ENCODE assay signal across 26 cellular contexts in genomic region chr10:1573334-1573969, GRCh38.
"Had no signal": no experiment of that assay in that cellular context is flagged by ENCODE, and none has a peak within 500 bp of the region (broad histone marks: within the 10 kb centered on the region; RNA-seq: fewer than 3 reads in every experiment).

No MANE protein-coding gene starts in this region.

- H3K4me3 ChIP-seq: colonic mucosa, dorsolateral prefrontal cortex, gastrocnemius medialis, hepatocyte, pancreas, right atrium auricular region had no signal

- H3K4me1 ChIP-seq: colonic mucosa, gastrocnemius medialis, pancreas, right atrium auricular region had no signal

- H3K79me2 ChIP-seq: hepatocyte had no signal

- H3K9me3 Mint-ChIP-seq: activated CD4-positive, alpha-beta memory T cell treated with anti-CD3 and anti-CD28 coated beads for 36 hours; activated naive CD4-positive, alpha-beta T cell treated with anti-CD3 and anti-CD28 coated beads, Interleukin-2, amount 50 U/mL, for 24 hours; stimulated activated naive CD8-positive, alpha-beta T cell treated with anti-CD3 and anti-CD28 coated beads, Interleukin-15, Interleukin-2, amounts not matched to agents 100 ng/mL and 50 ng/mL, for 24 hours; T-helper 1 cell treated with Interleukin-12 subunit alpha and Interleukin-12 subunit beta and Interleukin-4 antibody, amounts not matched to agents 30 μg/mL and 1 μg/mL, for 36 hours had no signal

- H2AFZ ChIP-seq: hepatocyte had no signal

- H3K4me1 Mint-ChIP-seq: activated CD4-positive, alpha-beta T cell treated with anti-CD3 and anti-CD28 coated beads, Interleukin-2, amount 10 ng/mL, durations not matched to agents 24 days and 14 days; activated naive CD4-positive, alpha-beta T cell treated with anti-CD3 and anti-CD28 coated beads, Interleukin-2, amount 50 U/mL, for 24 hours; naive thymus-derived CD4-positive, alpha-beta T cell had no signal

- H3K27ac ChIP-seq: colonic mucosa, gastrocnemius medialis, hepatocyte, pancreas, right atrium auricular region, WERI-Rb-1 had no signal

- ATAC-seq: gastrocnemius medialis; left colon; naive thymus-derived CD4-positive, alpha-beta T cell; pancreas had no signal

- H3K27ac Mint-ChIP-seq: activated CD4-positive, alpha-beta memory T cell treated with anti-CD3 and anti-CD28 coated beads for 36 hours; activated CD4-positive, alpha-beta T cell treated with anti-CD3 and anti-CD28 coated beads, Interleukin-2, amount 10 ng/mL, durations not matched to agents 24 days and 14 days; activated naive CD4-positive, alpha-beta T cell treated with anti-CD3 and anti-CD28 coated beads, Interleukin-2, amount 50 U/mL, for 24 hours; activated T-cell treated with anti-CD3 and anti-CD28 coated beads, Interleukin-2, amount 50 U/mL, for 24 hours; naive thymus-derived CD4-positive, alpha-beta T cell; stimulated activated naive CD8-positive, alpha-beta T cell treated with anti-CD3 and anti-CD28 coated beads, Interleukin-15, Interleukin-2, amounts not matched to agents 100 ng/mL and 50 ng/mL, for 24 hours; T-helper 1 cell treated with Interleukin-12 subunit alpha and Interleukin-12 subunit beta and Interleukin-4 antibody, amounts not matched to agents 30 μg/mL and 1 μg/mL, for 36 hours had no signal

- H3K4me2 ChIP-seq: hepatocyte had no signal

- H3K9me3 ChIP-seq: colonic mucosa, gastrocnemius medialis, pancreas, right atrium auricular region had no signal

- H3K27me3 Mint-ChIP-seq: activated CD4-positive, alpha-beta T cell treated with anti-CD3 and anti-CD28 coated beads, Interleukin-2, amount 10 ng/mL, durations not matched to agents 24 days and 14 days had no signal

- H3K27me3 ChIP-seq: colonic mucosa, gastrocnemius medialis, pancreas, right atrium auricular region had no signal

- H3K4me3 Mint-ChIP-seq: activated CD4-positive, alpha-beta memory T cell treated with anti-CD3 and anti-CD28 coated beads for 36 hours; activated CD4-positive, alpha-beta T cell treated with anti-CD3 and anti-CD28 coated beads, Interleukin-2, amount 10 ng/mL, durations not matched to agents 24 days and 14 days; activated naive CD4-positive, alpha-beta T cell treated with anti-CD3 and anti-CD28 coated beads, Interleukin-2, amount 50 U/mL, for 24 hours; activated T-cell treated with anti-CD3 and anti-CD28 coated beads, Interleukin-2, amount 50 U/mL, for 24 hours; naive thymus-derived CD4-positive, alpha-beta T cell; stimulated activated naive CD8-positive, alpha-beta T cell treated with anti-CD3 and anti-CD28 coated beads, Interleukin-15, Interleukin-2, amounts not matched to agents 100 ng/mL and 50 ng/mL, for 24 hours; T-helper 1 cell treated with Interleukin-12 subunit alpha and Interleukin-12 subunit beta and Interleukin-4 antibody, amounts not matched to agents 30 μg/mL and 1 μg/mL, for 36 hours had no signal

- H3K36me3 Mint-ChIP-seq: activated CD4-positive, alpha-beta memory T cell treated with anti-CD3 and anti-CD28 coated beads for 36 hours; activated naive CD4-positive, alpha-beta T cell treated with anti-CD3 and anti-CD28 coated beads, Interleukin-2, amount 50 U/mL, for 24 hours; naive thymus-derived CD4-positive, alpha-beta T cell had no signal

- DNase-seq: activated CD4-positive, alpha-beta memory T cell treated with anti-CD3 and anti-CD28 coated beads for 36 hours; activated CD4-positive, alpha-beta T cell treated with anti-CD3 and anti-CD28 coated beads, Interleukin-2, amount 10 ng/mL, durations not matched to agents 24 days and 14 days; activated CD4-positive, CD25-positive, alpha-beta regulatory T cell treated with anti-CD3 and anti-CD28 coated beads, Interleukin-2, amount 50 U/mL, for 72 hours; activated CD8-positive, alpha-beta memory T cell treated with anti-CD3 and anti-CD28 coated beads, Interleukin-2, amount 50 U/mL, for 48 hours; activated gamma-delta T cell; anterior cingulate cortex; cerebellar nuclear complex; colonic mucosa; effector memory CD4-positive, alpha-beta T cell; gastrocnemius medialis; left colon; midbrain; naive thymus-derived CD4-positive, alpha-beta T cell; nucleus accumbens; pancreas; stimulated activated CD4-positive, alpha-beta T cell treated with anti-CD3 and anti-CD28 coated beads, Interleukin-2, amount 100 ng/mL, for 48 hours; SW 1271; T-helper 9 cell; WERI-Rb-1 had no signal

- H3K36me3 ChIP-seq: colonic mucosa, gastrocnemius medialis, pancreas, right atrium auricular region, WERI-Rb-1 had no signal
